ENCODE assay signal across 1 cellular context in genomic region chr7:150955519-150956394, GRCh38.
TF ChIP-seq lines count a peak whose summit lies in the region.

No MANE protein-coding gene starts in this region.

TF ChIP-seq in K562, 482 proteins besides CTCF, POLR2A, EP300 and RAD21 (continued from another document and continues in another):
- TF ChIP-seq ZNF395 (CRISPR knock-in tag; IDR thresholded peaks at IDR 0.05): peak; percentile 62; the same call in 1 of the 2 replicates
- TF ChIP-seq POLR3G (IDR thresholded peaks at IDR 0.05; ENCODE audit: extremely low read depth, insufficient read length, insufficient replicate concordance): no peak
- TF ChIP-seq ZNF79 (CRISPR knock-in tag; IDR thresholded peaks at IDR 0.05; ENCODE audit: low read depth): no peak
- peak; percentile 55; the same call in 1 of the 2 replicates for TF ChIP-seq NR2F6 (CRISPR knock-in tag; IDR thresholded peaks at IDR 0.05)
- TF ChIP-seq RCOR1 (IDR thresholded peaks at IDR 0.05; ENCODE audit: borderline replicate concordance in 1 of 2, low read depth in 2 of 2, low read length in 2 of 2): peak; percentile 37 to 93; a peak in 3 of 4 replicates
- no peak for TF ChIP-seq CC2D1A (IDR thresholded peaks at IDR 0.05)
- peak; percentile 74; the same call in 1 of the 2 replicates for TF ChIP-seq IFI16 (CRISPR knock-in tag; IDR thresholded peaks at IDR 0.05)
- peak; percentile 25; the same call in 1 of the 2 replicates for TF ChIP-seq ZKSCAN1 (IDR thresholded peaks at IDR 0.05; ENCODE audit: low read depth, low read length)
- peak; percentile 28; the same call in 1 of the 2 replicates for TF ChIP-seq RUNX1 (IDR thresholded peaks at IDR 0.05; ENCODE audit: low read depth)
- 0 out of 2 replicates have a peak, but pooled peaks have one; percentile 45 for TF ChIP-seq ZNF174 (CRISPR knock-in tag; IDR thresholded peaks at IDR 0.05)
- TF ChIP-seq FOS (IDR thresholded peaks at IDR 0.05; ENCODE audit: extremely low read depth, insufficient read length): no peak
- no peak for TF ChIP-seq SRSF9 (IDR thresholded peaks at IDR 0.05; ENCODE audit: borderline replicate concordance, low read depth, low read length)
- TF ChIP-seq CBX8 (IDR thresholded peaks at IDR 0.05; ENCODE audit: borderline replicate concordance, extremely low read depth, low read depth, low read length, poor library complexity, severe bottlenecking): no peak
- peak; percentile 75 for TF ChIP-seq TOE1 (IDR thresholded peaks at IDR 0.05; ENCODE audit: borderline replicate concordance)
- no peak for TF ChIP-seq TOE1 (CRISPR knock-in tag; IDR thresholded peaks at IDR 0.05; ENCODE audit: borderline replicate concordance, low read depth)
- TF ChIP-seq ZFP36 (IDR thresholded peaks at IDR 0.05; ENCODE audit: low read depth, low read length, partially characterized antibody): peak; percentile 42
- TF ChIP-seq VEZF1 (CRISPR knock-in tag; IDR thresholded peaks at IDR 0.05): peak; percentile 99
- TF ChIP-seq MYNN (IDR thresholded peaks at IDR 0.05): peak; percentile 87
- no peak for TF ChIP-seq MYNN (CRISPR knock-in tag; IDR thresholded peaks at IDR 0.05)
- peak; percentile 58; the same call in 1 of the 2 replicates for TF ChIP-seq CBX5 (IDR thresholded peaks at IDR 0.05; ENCODE audit: borderline replicate concordance, low read depth)
- 0 out of 2 replicates have a peak, but pooled peaks have one; percentile 31 for TF ChIP-seq JUNB (CRISPR knock-in tag; conservative IDR thresholded peaks at IDR 0.05)
- peak; percentile 72; the same call in 1 of the 2 replicates for TF ChIP-seq FOXO4 (CRISPR knock-in tag; IDR thresholded peaks at IDR 0.05)
- TF ChIP-seq ZNF76 (CRISPR knock-in tag; IDR thresholded peaks at IDR 0.05; ENCODE audit: borderline replicate concordance): peak; percentile 88
- peak; percentile 62 for TF ChIP-seq FIP1L1 (IDR thresholded peaks at IDR 0.05; ENCODE audit: low read depth, low read length, poor library complexity, severe bottlenecking)
- peak; percentile 59 for TF ChIP-seq MTA2 (IDR thresholded peaks at IDR 0.05; ENCODE audit: low read depth)
- peak; percentile 91 for TF ChIP-seq HDAC2 (IDR thresholded peaks at IDR 0.05)
- no peak for TF ChIP-seq NFE2L1 (tag; IDR thresholded peaks at IDR 0.05; ENCODE audit: borderline replicate concordance, low read depth)
- TF ChIP-seq TAF7 (tag; IDR thresholded peaks at IDR 0.05): 0 out of 2 replicates have a peak, but pooled peaks have one; percentile 14
- TF ChIP-seq HDAC6 (IDR thresholded peaks at IDR 0.05; ENCODE audit: low read depth, low read length): no peak
- peak; percentile 45; the same call in 1 of the 2 replicates for TF ChIP-seq ZNF445 (CRISPR knock-in tag; IDR thresholded peaks at IDR 0.05; ENCODE audit: low read depth)
- peak in 1 of 2 experiments; percentile 20; a peak in 1 of 4 replicates for TF ChIP-seq UBTF (IDR thresholded peaks at IDR 0.05; ENCODE audit: borderline replicate concordance in 1 of 2, low read depth in 2 of 2, low read length in 2 of 2)
- 0 out of 2 replicates have a peak, but pooled peaks have one; percentile 62 for TF ChIP-seq CGGBP1 (CRISPR knock-in tag; IDR thresholded peaks at IDR 0.05)
- no peak for TF ChIP-seq SMARCB1 (IDR thresholded peaks at IDR 0.05; ENCODE audit: insufficient read length, low read depth)
- 0 out of 2 replicates have a peak, but pooled peaks have one; percentile 24 for TF ChIP-seq KLF1 (tag; IDR thresholded peaks at IDR 0.05)
- no peak for TF ChIP-seq IRF1 (CRISPR knock-in tag; IDR thresholded peaks at IDR 0.05; ENCODE audit: borderline replicate concordance)
- peak; percentile 84 for TF ChIP-seq POLR2B (IDR thresholded peaks at IDR 0.05; ENCODE audit: low read depth, partially characterized antibody)
- TF ChIP-seq ZSCAN32 (CRISPR knock-in tag; IDR thresholded peaks at IDR 0.05): no peak
- TF ChIP-seq GTF2F1 (IDR thresholded peaks at IDR 0.05; ENCODE audit: low read depth, low read length): 0 out of 2 replicates have a peak, but pooled peaks have one; percentile 48
- TF ChIP-seq XRCC5 (IDR thresholded peaks at IDR 0.05; ENCODE audit: low read depth, low read length): 0 out of 2 replicates have a peak, but pooled peaks have one; percentile 57
- TF ChIP-seq GATAD2A (IDR thresholded peaks at IDR 0.05): peak; percentile 94
- TF ChIP-seq OTX1 (CRISPR knock-in tag; IDR thresholded peaks at IDR 0.05): peak; percentile 96
- no peak for TF ChIP-seq NR2C1 (IDR thresholded peaks at IDR 0.05)
- peak; percentile 51; the same call in 1 of the 2 replicates for TF ChIP-seq NR2C1 (tag; IDR thresholded peaks at IDR 0.05)
- TF ChIP-seq KDM4B (IDR thresholded peaks at IDR 0.05; ENCODE audit: borderline replicate concordance in 2 of 2, low read depth in 1 of 2): peak in 1 of 2 experiments; percentile 75; a peak in 1 of 4 replicates
- no peak for TF ChIP-seq ZNF551 (CRISPR knock-in tag; IDR thresholded peaks at IDR 0.05)
- peak; percentile 37; the same call in 1 of the 2 replicates for TF ChIP-seq RAD51 (IDR thresholded peaks at IDR 0.05; ENCODE audit: borderline replicate concordance, low read depth)
- TF ChIP-seq ARID3B (CRISPR knock-in tag; IDR thresholded peaks at IDR 0.05; ENCODE audit: borderline replicate concordance): 0 out of 2 replicates have a peak, but pooled peaks have one; percentile 25
- TF ChIP-seq ZNF740 (CRISPR knock-in tag; IDR thresholded peaks at IDR 0.05): no peak
- peak in 1 of 2 experiments; percentile 65; a peak in 1 of 4 replicates for TF ChIP-seq ZNF740 (tag; IDR thresholded peaks at IDR 0.05)
- no peak for TF ChIP-seq ZNF586 (CRISPR knock-in tag; conservative IDR thresholded peaks at IDR 0.05)
- TF ChIP-seq E2F6 (IDR thresholded peaks at IDR 0.05; ENCODE audit: borderline replicate concordance in 1 of 2, extremely low read depth in 1 of 2, insufficient read depth in 1 of 2, insufficient read length in 1 of 2, low read depth in 1 of 2, low read length in 1 of 2, poor library complexity in 1 of 2, severe bottlenecking in 1 of 2): peak; percentile 47 to 86
- peak; percentile 78 for TF ChIP-seq SMARCA5 (IDR thresholded peaks at IDR 0.05)
- peak; percentile 38 to 49; a peak in 3 of 4 replicates for TF ChIP-seq NRF1 (conservative IDR thresholded peaks at IDR 0.05 in 1 of 2, IDR thresholded peaks at IDR 0.05 in 1 of 2)
- TF ChIP-seq ZBTB8A (IDR thresholded peaks at IDR 0.05; ENCODE audit: partially characterized antibody): no peak
- TF ChIP-seq ILF3 (IDR thresholded peaks at IDR 0.05; ENCODE audit: borderline replicate concordance): no peak
- no peak; the same call in 1 of the 2 replicates for TF ChIP-seq ZNF311 (CRISPR knock-in tag; IDR thresholded peaks at IDR 0.05)
- peak; percentile 85 for TF ChIP-seq HSF4 (CRISPR knock-in tag; IDR thresholded peaks at IDR 0.05; ENCODE audit: borderline replicate concordance)
- no peak for TF ChIP-seq TCFL5 (CRISPR knock-in tag; conservative IDR thresholded peaks at IDR 0.05)
- TF ChIP-seq PHF20 (IDR thresholded peaks at IDR 0.05; ENCODE audit: partially characterized antibody): peak; percentile 40
- no peak for TF ChIP-seq TAF15 (IDR thresholded peaks at IDR 0.05; ENCODE audit: low read depth, low read length)
- peak; percentile 75 for TF ChIP-seq JUND (IDR thresholded peaks at IDR 0.05; ENCODE audit: borderline replicate concordance, low read depth, low read length)
- TF ChIP-seq JUND (tag; IDR thresholded peaks at IDR 0.05; ENCODE audit: borderline replicate concordance, low read depth, low read length): peak; percentile 58; the same call in 1 of the 3 replicates
- peak; percentile 51; the same call in 1 of the 2 replicates for TF ChIP-seq CREB1 (IDR thresholded peaks at IDR 0.05)
- no peak; the same call in 1 of the 2 replicates for TF ChIP-seq CREB1 (CRISPR knock-in tag; IDR thresholded peaks at IDR 0.05)
- peak; percentile 100 for TF ChIP-seq HDGF (IDR thresholded peaks at IDR 0.05)
- TF ChIP-seq MAZ (CRISPR knock-in tag; conservative IDR thresholded peaks at IDR 0.05 in 1 of 2, IDR thresholded peaks at IDR 0.05 in 1 of 2): peak; percentile 95 to 96
- TF ChIP-seq SP1 (CRISPR knock-in tag; IDR thresholded peaks at IDR 0.05): 0 out of 2 replicates have a peak, but pooled peaks have one; percentile 29
- no peak for TF ChIP-seq RBM15 (IDR thresholded peaks at IDR 0.05; ENCODE audit: insufficient read depth, low read length)
